Comparison of ENCODE assay signal across 30 cellular contexts in genomic region chr2:236849508-236849907, GRCh38.
"Had no signal": no experiment of that assay in that cellular context is flagged by ENCODE, and none has a peak within 500 bp of the region (broad histone marks: within the 10 kb centered on the region; RNA-seq: fewer than 3 reads in every experiment).

No MANE protein-coding gene starts in this region.

- H3K4me3 Mint-ChIP-seq: activated B cell treated with CpG ODN at 0.5 μM for 24 hours; activated CD8-positive, alpha-beta memory T cell treated with anti-CD3 and anti-CD28 coated beads, Interleukin-2, amount 10 ng/mL, durations not matched to agents 7 days and 5 days; activated CD8-positive, alpha-beta T cell treated with anti-CD3 and anti-CD28 coated beads for 36 hours; activated naive CD8-positive, alpha-beta T cell; central memory CD8-positive, alpha-beta T cell; T-cell; T-helper 1 cell treated with Interleukin-12 subunit alpha and Interleukin-12 subunit beta and Interleukin-4 antibody, amounts not matched to agents 30 μg/mL and 1 μg/mL, for 36 hours; T-helper 2 cell treated with Interferon-gamma antibody and Interleukin-4, amounts not matched to agents 5 μg/mL and 100 μg/mL, for 36 hours had no signal

- H3K27ac Mint-ChIP-seq: activated B cell treated with CpG ODN at 0.5 μM for 24 hours; activated CD8-positive, alpha-beta memory T cell treated with anti-CD3 and anti-CD28 coated beads, Interleukin-2, amount 10 ng/mL, durations not matched to agents 7 days and 5 days; activated CD8-positive, alpha-beta T cell treated with anti-CD3 and anti-CD28 coated beads for 36 hours; activated naive CD8-positive, alpha-beta T cell; T-cell; T-helper 1 cell treated with Interleukin-12 subunit alpha and Interleukin-12 subunit beta and Interleukin-4 antibody, amounts not matched to agents 30 μg/mL and 1 μg/mL, for 36 hours; T-helper 2 cell treated with Interferon-gamma antibody and Interleukin-4, amounts not matched to agents 5 μg/mL and 100 μg/mL, for 36 hours had no signal

- H3K4me1 Mint-ChIP-seq: activated B cell treated with CpG ODN at 0.5 μM for 24 hours; activated CD8-positive, alpha-beta memory T cell treated with anti-CD3 and anti-CD28 coated beads, Interleukin-2, amount 10 ng/mL, durations not matched to agents 7 days and 5 days; central memory CD8-positive, alpha-beta T cell had no signal

- H3K9me3 ChIP-seq: colonic mucosa had no signal

- H3K9me3 Mint-ChIP-seq: activated B cell treated with CpG ODN at 0.5 μM for 24 hours; activated CD8-positive, alpha-beta T cell treated with anti-CD3 and anti-CD28 coated beads for 36 hours; central memory CD8-positive, alpha-beta T cell; T-cell; T-helper 1 cell treated with Interleukin-12 subunit alpha and Interleukin-12 subunit beta and Interleukin-4 antibody, amounts not matched to agents 30 μg/mL and 1 μg/mL, for 36 hours; T-helper 2 cell treated with Interferon-gamma antibody and Interleukin-4, amounts not matched to agents 5 μg/mL and 100 μg/mL, for 36 hours had no signal

- ATAC-seq: activated CD4-positive, CD25-positive, alpha-beta regulatory T cell treated with anti-CD3 and anti-CD28 coated beads, Interleukin-2, amount 50 U/mL, for 24 hours; activated CD8-positive, alpha-beta memory T cell treated with anti-CD3 and anti-CD28 coated beads, Interleukin-2, amount 10 ng/mL, durations not matched to agents 7 days and 5 days; activated CD8-positive, alpha-beta T cell treated with anti-CD3 and anti-CD28 coated beads for 36 hours; esophagus mucosa; T-cell had no signal

- H3K27me3 Mint-ChIP-seq: activated B cell treated with CpG ODN at 0.5 μM for 24 hours; activated CD8-positive, alpha-beta memory T cell treated with anti-CD3 and anti-CD28 coated beads, Interleukin-2, amount 10 ng/mL, durations not matched to agents 7 days and 5 days; activated naive CD8-positive, alpha-beta T cell had no signal

- DNase-seq: activated B cell treated with CpG ODN at 0.5 μM for 24 hours; activated CD4-positive, alpha-beta T cell treated with anti-CD3 and anti-CD28 coated beads for 48 hours; activated CD4-positive, alpha-beta T cell treated with anti-CD3 and anti-CD28 coated beads, Interleukin-2, amount 50 U/mL, for 1 hour; activated CD4-positive, alpha-beta T cell treated with anti-CD3 and anti-CD28 coated beads, Interleukin-2, amount 50 U/mL, for 48 hours; activated CD8-positive, alpha-beta memory T cell treated with anti-CD3 and anti-CD28 coated beads, Interleukin-2, amount 10 ng/mL, durations not matched to agents 7 days and 5 days; activated CD8-positive, alpha-beta memory T cell treated with anti-CD3 and anti-CD28 coated beads, Interleukin-2, amount 50 U/mL, for 4 hours; activated CD8-positive, alpha-beta T cell treated with anti-CD3 and anti-CD28 coated beads for 36 hours; activated effector memory CD4-positive, alpha-beta T cell treated with Interleukin-2 at 50 U/mL for 16 hours; activated gamma-delta T cell treated with Interleukin-2 at 50 U/mL for 16 hours; activated naive CD4-positive, alpha-beta T cell treated with anti-CD3 and anti-CD28 coated beads, Interleukin-2, amount 50 U/mL, for 16 hours; activated naive CD4-positive, alpha-beta T cell treated with Interleukin-2 at 50 U/mL for 16 hours; activated T-cell treated with anti-CD3 and anti-CD28 coated beads, Interleukin-2, amount 50 U/mL, for 1 hour; activated T-cell treated with anti-CD3 and anti-CD28 coated beads, Interleukin-2, amount 50 U/mL, for 48 hours; amniotic stem cell; anterior cingulate cortex; brain microvascular endothelial cell; colonic mucosa; effector CD8-positive, alpha-beta T cell; foreskin fibroblast; head of caudate nucleus; SW 1271; T-cell; T1000; WERI-Rb-1 had no signal

- H3K36me3 Mint-ChIP-seq: activated CD8-positive, alpha-beta memory T cell treated with anti-CD3 and anti-CD28 coated beads, Interleukin-2, amount 10 ng/mL, durations not matched to agents 7 days and 5 days; activated naive CD8-positive, alpha-beta T cell; T-cell had no signal
